ENCODE assay signal across 21 cellular contexts in the genomic region with DNA sequence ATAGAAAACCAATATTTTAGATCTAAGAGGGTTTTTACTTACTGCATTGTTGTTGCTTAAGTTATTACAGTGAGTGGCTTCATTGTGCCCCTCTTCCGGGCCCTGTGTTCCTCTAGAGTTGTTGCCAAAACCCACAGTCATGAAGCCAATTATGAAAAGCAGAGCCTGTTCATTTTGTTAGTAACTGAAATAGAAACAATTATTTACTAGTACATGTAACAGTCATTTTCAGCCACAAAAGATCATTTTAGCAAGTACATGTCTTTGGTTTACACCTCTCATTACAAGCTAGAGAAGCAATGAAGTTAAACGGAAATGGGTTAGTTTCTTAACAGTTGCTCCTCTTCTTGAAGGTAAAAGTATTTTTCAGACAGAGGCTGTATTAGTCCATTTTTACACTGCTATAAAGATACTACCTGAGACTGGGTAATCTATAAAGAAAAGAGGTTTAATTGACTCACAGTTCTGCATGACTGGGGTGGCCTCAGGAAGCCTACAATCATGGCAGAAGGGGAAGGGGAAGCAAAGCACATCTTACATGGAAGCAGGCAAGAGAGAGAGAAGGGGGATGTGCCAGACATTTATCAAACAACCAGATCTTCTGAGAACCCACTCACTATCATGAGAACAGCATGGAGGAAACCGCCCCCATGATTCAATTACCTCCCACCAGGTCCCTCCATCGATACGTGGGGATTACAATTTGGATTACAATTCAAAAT.
DNase-seq lines count a peak whose midpoint lies in the region; ATAC-seq and TF ChIP-seq lines count a peak whose summit lies in the region.
"Had no signal": no experiment of that assay in that cellular context is flagged by ENCODE, and none has a peak within 500 bp of the region (broad histone marks: within the 10 kb centered on the region; RNA-seq: fewer than 3 reads in every experiment).

No MANE protein-coding gene starts in this region.

- intact Hi-C loops in mucosa of descending colon (cut with DNase I, micrococcal nuclease) = no loop called here
- intact Hi-C loops in breast epithelium (cut with DNase I; ENCODE audit: low total_unique reads) = no loop called here

- H3K4me1 Mint-ChIP-seq in stimulated activated naive CD8-positive, alpha-beta T cell treated with anti-CD3 and anti-CD28 coated beads, Interleukin-15, Interleukin-2, amounts not matched to agents 100 ng/mL and 50 ng/mL, for 24 hours (ENCODE audit: low read depth) = peaks cover 74% of the 10 kb centered on the region
- peaks cover 42% of the 10 kb centered on the region for H3K4me1 Mint-ChIP-seq in stimulated activated naive CD8-positive, alpha-beta T cell treated with anti-CD3 and anti-CD28 coated beads, Interleukin-15, amount 100 ng/mL, for 72 hours
- peaks cover 59% of the 10 kb centered on the region for H3K4me1 Mint-ChIP-seq in activated CD8-positive, alpha-beta T cell treated with anti-CD3 and anti-CD28 coated beads, Interleukin-2, amount 10 ng/mL, durations not matched to agents 7 days and 5 days (ENCODE audit: low read depth)

- TF ChIP-seq CTCF in mucosa of descending colon (IDR thresholded peaks at IDR 0.05) (no peak), GM13976 (IDR thresholded peaks at IDR 0.05; ENCODE audit: borderline replicate concordance, control extremely low read depth, extremely low read depth, insufficient read depth, missing control alignments) (no peak), breast epithelium (IDR thresholded peaks at IDR 0.05) (no peak)

- H3K4me3 Mint-ChIP-seq in stimulated activated naive CD8-positive, alpha-beta T cell treated with anti-CD3 and anti-CD28 coated beads, Interleukin-15, Interleukin-2, amounts not matched to agents 100 ng/mL and 50 ng/mL, for 24 hours = no peak overlapping the region
- H3K4me3 Mint-ChIP-seq in stimulated activated naive CD8-positive, alpha-beta T cell treated with anti-CD3 and anti-CD28 coated beads, Interleukin-15, amount 100 ng/mL, for 72 hours = no peak overlapping the region
- H3K4me3 Mint-ChIP-seq in activated CD8-positive, alpha-beta T cell treated with anti-CD3 and anti-CD28 coated beads, Interleukin-2, amount 10 ng/mL, durations not matched to agents 7 days and 5 days = no peak overlapping the region
- H3K4me3 Mint-ChIP-seq: CD4-positive, alpha-beta memory T cell; H9 had no signal

- no peaks in the 10 kb centered on the region for H3K4me1 ChIP-seq in mucosa of descending colon (ENCODE audit: low read depth)
- H3K4me1 ChIP-seq in breast epithelium = no peaks in the 10 kb centered on the region
- H3K4me1 ChIP-seq: SJSA1 had no signal

- H3K36me3 Mint-ChIP-seq in stimulated activated naive CD8-positive, alpha-beta T cell treated with anti-CD3 and anti-CD28 coated beads, Interleukin-15, Interleukin-2, amounts not matched to agents 100 ng/mL and 50 ng/mL, for 24 hours (ENCODE audit: low read depth) = peaks cover 19% of the 10 kb centered on the region
- H3K36me3 Mint-ChIP-seq in activated CD8-positive, alpha-beta T cell treated with anti-CD3 and anti-CD28 coated beads, Interleukin-2, amount 10 ng/mL, durations not matched to agents 7 days and 5 days (ENCODE audit: low read depth) = peaks cover 49% of the 10 kb centered on the region

- DNase-seq in stimulated activated naive CD8-positive, alpha-beta T cell treated with anti-CD3 and anti-CD28 coated beads, Interleukin-15, amount 100 ng/mL, for 72 hours = no peak
- DNase-seq in activated CD8-positive, alpha-beta T cell treated with anti-CD3 and anti-CD28 coated beads, Interleukin-2, amount 10 ng/mL, durations not matched to agents 7 days and 5 days = no peak
- DNase-seq in mucosa of descending colon (no peak), GM13976 (ENCODE audit: low spot score) (no peak), OCI-M2 (lab: John Stamatoyannopoulos, UW; ENCODE audit: unreplicated experiment) (no peak), breast epithelium (ENCODE audit: low spot score in 2 of 2) (no peak)
- DNase-seq: CD4-positive, alpha-beta memory T cell; H9; IMR-90; Kasumi-1; MG63; NCI-H1092; NCI-H1436 treated with DMSO at 0.1 percent for 48 hours; NCI-H2029; NCI-H345; NCI-H524 treated with DMSO at 0.1 percent for 48 hours had no signal

- H3K9me3 Mint-ChIP-seq in stimulated activated naive CD8-positive, alpha-beta T cell treated with anti-CD3 and anti-CD28 coated beads, Interleukin-15, Interleukin-2, amounts not matched to agents 100 ng/mL and 50 ng/mL, for 24 hours = peaks cover 44% of the 10 kb centered on the region
- peaks cover 34 to 44% of the 10 kb centered on the region in 2 donors for H3K9me3 Mint-ChIP-seq in stimulated activated naive CD8-positive, alpha-beta T cell treated with anti-CD3 and anti-CD28 coated beads, Interleukin-15, amount 100 ng/mL, for 72 hours
- peaks cover 28% of the 10 kb centered on the region for H3K9me3 Mint-ChIP-seq in activated CD8-positive, alpha-beta T cell treated with anti-CD3 and anti-CD28 coated beads, Interleukin-2, amount 10 ng/mL, durations not matched to agents 7 days and 5 days (ENCODE audit: insufficient read depth)

- no peak for TF ChIP-seq POLR2A in breast epithelium (IDR thresholded peaks at IDR 0.05)

- no peaks in the 10 kb centered on the region for H3K36me3 ChIP-seq in mucosa of descending colon (ENCODE audit: low read depth)
- H3K36me3 ChIP-seq in breast epithelium = no peaks in the 10 kb centered on the region
- H3K36me3 ChIP-seq: BLaER1, MG63, SJSA1 had no signal

- CTCF ChIA-PET in activated CD8-positive, alpha-beta T cell treated with anti-CD3 and anti-CD28 coated beads, Interleukin-2, amount 10 ng/mL, durations not matched to agents 7 days and 5 days (lab: Charles Lee) = no interaction called here

- POLR2A ChIA-PET in activated CD8-positive, alpha-beta T cell treated with anti-CD3 and anti-CD28 coated beads, Interleukin-2, amount 10 ng/mL, durations not matched to agents 7 days and 5 days (lab: Charles Lee) = no interaction called here

- peak overlapping the region; percentile 71 for H3K27ac Mint-ChIP-seq in stimulated activated naive CD8-positive, alpha-beta T cell treated with anti-CD3 and anti-CD28 coated beads, Interleukin-15, Interleukin-2, amounts not matched to agents 100 ng/mL and 50 ng/mL, for 24 hours
- no peak overlapping the region for H3K27ac Mint-ChIP-seq in stimulated activated naive CD8-positive, alpha-beta T cell treated with anti-CD3 and anti-CD28 coated beads, Interleukin-15, amount 100 ng/mL, for 72 hours
- H3K27ac Mint-ChIP-seq in activated CD8-positive, alpha-beta T cell treated with anti-CD3 and anti-CD28 coated beads, Interleukin-2, amount 10 ng/mL, durations not matched to agents 7 days and 5 days = peak overlapping the region; percentile 47
- H3K27ac Mint-ChIP-seq: H9 had no signal

- no peaks in the 10 kb centered on the region for H3K27me3 ChIP-seq in breast epithelium
- H3K27me3 ChIP-seq: BLaER1, MG63, SJSA1 had no signal

- no peak overlapping the region for H3K4me3 ChIP-seq in mucosa of descending colon
- no peak overlapping the region for H3K4me3 ChIP-seq in breast epithelium
- H3K4me3 ChIP-seq: BLaER1, MG63, SJSA1 had no signal

- H3K9me3 ChIP-seq in mucosa of descending colon (no peaks in the 10 kb centered on the region), breast epithelium (no peaks in the 10 kb centered on the region)
- H3K9me3 ChIP-seq: MG63, SJSA1 had no signal

- H3K27ac ChIP-seq in breast epithelium = no peak overlapping the region
- H3K27ac ChIP-seq: BLaER1, SJSA1 had no signal

- no peaks in the 10 kb centered on the region for H3K27me3 Mint-ChIP-seq in stimulated activated naive CD8-positive, alpha-beta T cell treated with anti-CD3 and anti-CD28 coated beads, Interleukin-15, Interleukin-2, amounts not matched to agents 100 ng/mL and 50 ng/mL, for 24 hours
- no peaks in the 10 kb centered on the region for H3K27me3 Mint-ChIP-seq in stimulated activated naive CD8-positive, alpha-beta T cell treated with anti-CD3 and anti-CD28 coated beads, Interleukin-15, amount 100 ng/mL, for 72 hours
- H3K27me3 Mint-ChIP-seq in activated CD8-positive, alpha-beta T cell treated with anti-CD3 and anti-CD28 coated beads, Interleukin-2, amount 10 ng/mL, durations not matched to agents 7 days and 5 days (ENCODE audit: low read depth) = no peaks in the 10 kb centered on the region
- H3K27me3 Mint-ChIP-seq: CD4-positive, alpha-beta memory T cell had no signal

- in situ Hi-C loops in GM13976 (cut with MboI; ENCODE audit: low sequenced_read_pairs, unreplicated experiment) = no loop called here

- no peak for ATAC-seq in stimulated activated naive CD8-positive, alpha-beta T cell treated with anti-CD3 and anti-CD28 coated beads, Interleukin-15, amount 100 ng/mL, for 72 hours
- ATAC-seq in activated CD8-positive, alpha-beta T cell treated with anti-CD3 and anti-CD28 coated beads, Interleukin-2, amount 10 ng/mL, durations not matched to agents 7 days and 5 days = no peak
- ATAC-seq in mucosa of descending colon (peak; percentile 45), GM19324 (IDR thresholded peaks at IDR 0.05; ENCODE audit: low FRiP score, unreplicated experiment) (no peak)
- ATAC-seq: Panc1 had no signal

Comparison
In these comparisons a context has a peak if more than half of its experiments do, and no peak if none do; other contexts are left out.
1. H3K27ac Mint-ChIP-seq: peak in stimulated activated naive CD8-positive, alpha-beta T cell treated with anti-CD3 and anti-CD28 coated beads, Interleukin-15, Interleukin-2, amounts not matched to agents 100 ng/mL and 50 ng/mL, for 24 hours (single experiment) and activated CD8-positive, alpha-beta T cell treated with anti-CD3 and anti-CD28 coated beads, Interleukin-2, amount 10 ng/mL, durations not matched to agents 7 days and 5 days (single experiment); none in stimulated activated naive CD8-positive, alpha-beta T cell treated with anti-CD3 and anti-CD28 coated beads, Interleukin-15, amount 100 ng/mL, for 72 hours (0 of 2).